ENCODE assay signal across 17 cellular contexts in the genomic region with DNA sequence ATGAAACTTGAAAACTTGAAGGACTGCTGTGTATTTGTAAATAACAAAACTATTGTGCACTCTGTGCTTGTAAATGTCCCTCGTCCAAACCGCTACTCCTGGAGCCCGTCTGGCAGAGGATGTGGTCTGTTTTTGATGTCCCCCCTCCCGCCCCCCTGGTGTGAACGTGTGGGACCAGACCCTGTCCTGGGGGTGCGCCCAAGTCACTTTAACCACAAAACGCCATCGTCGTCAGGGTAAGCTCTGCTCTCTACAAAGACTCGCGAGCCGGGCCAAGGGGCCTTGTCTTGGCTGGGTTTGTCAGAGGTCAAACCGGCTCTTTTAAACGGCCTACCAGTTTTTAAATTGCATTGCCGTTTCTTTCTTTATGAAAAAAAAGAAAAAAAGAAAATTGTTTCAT.
"Had no signal": no experiment of that assay in that cellular context is flagged by ENCODE, and none has a peak within 500 bp of the region (broad histone marks: within the 10 kb centered on the region; RNA-seq: fewer than 3 reads in every experiment).

No MANE protein-coding gene starts in this region.

- H3K27ac Mint-ChIP-seq: activated T-helper 17 cell treated with anti-CD3 and anti-CD28 coated beads, Interleukin-2, amount 50 U/mL, for 72 hours; memory B cell; naive thymus-derived CD8-positive, alpha-beta T cell had no signal

- H3K4me1 Mint-ChIP-seq: activated T-helper 17 cell treated with anti-CD3 and anti-CD28 coated beads, Interleukin-2, amount 50 U/mL, for 72 hours; memory B cell had no signal

- H3K36me3 Mint-ChIP-seq: memory B cell; naive thymus-derived CD8-positive, alpha-beta T cell had no signal

- H3K4me1 ChIP-seq: esophagus muscularis mucosa, left lung, right atrium auricular region, thyroid gland had no signal

- H3K4me3 Mint-ChIP-seq: activated T-helper 17 cell treated with anti-CD3 and anti-CD28 coated beads, Interleukin-2, amount 50 U/mL, for 72 hours; memory B cell; naive thymus-derived CD8-positive, alpha-beta T cell had no signal

- DNase-seq: activated naive CD4-positive, alpha-beta T cell treated with anti-CD3 and anti-CD28 coated beads, Interleukin-2, amount 50 U/mL, for 16 hours; amniotic stem cell; hippocampal formation; kidney; left lung; mucosa of descending colon; nucleus accumbens; stimulated activated CD4-positive, alpha-beta T cell treated with anti-CD3 and anti-CD28 coated beads, Interleukin-15, amount 100 ng/mL, for 24 hours; stimulated activated CD4-positive, alpha-beta T cell treated with anti-CD3 and anti-CD28 coated beads, Interleukin-4, amount 100 ng/mL, for 24 hours; thyroid gland had no signal

- H3K9me3 ChIP-seq: mucosa of descending colon, thyroid gland had no signal

- H3K27me3 ChIP-seq: esophagus muscularis mucosa, left lung, right atrium auricular region, thyroid gland had no signal

- H3K4me3 ChIP-seq: esophagus muscularis mucosa, left lung, mucosa of descending colon, right atrium auricular region, skin epidermis, thyroid gland had no signal

- H3K27ac ChIP-seq: right atrium auricular region, thyroid gland had no signal

- ATAC-seq: activated CD4-positive, CD25-positive, alpha-beta regulatory T cell treated with anti-CD3 and anti-CD28 coated beads, Interleukin-2, amount 50 U/mL, for 24 hours; activated T-helper 17 cell treated with anti-CD3 and anti-CD28 coated beads, Interleukin-2, amount 50 U/mL, for 72 hours; left lung; mucosa of descending colon; naive thymus-derived CD8-positive, alpha-beta T cell had no signal

- H3K27me3 Mint-ChIP-seq: activated T-helper 17 cell treated with anti-CD3 and anti-CD28 coated beads, Interleukin-2, amount 50 U/mL, for 72 hours; memory B cell; naive thymus-derived CD8-positive, alpha-beta T cell had no signal

- H3K36me3 ChIP-seq: right atrium auricular region had no signal
